8 cellular contexts compared by ENCODE assay signal in the genomic region with DNA sequence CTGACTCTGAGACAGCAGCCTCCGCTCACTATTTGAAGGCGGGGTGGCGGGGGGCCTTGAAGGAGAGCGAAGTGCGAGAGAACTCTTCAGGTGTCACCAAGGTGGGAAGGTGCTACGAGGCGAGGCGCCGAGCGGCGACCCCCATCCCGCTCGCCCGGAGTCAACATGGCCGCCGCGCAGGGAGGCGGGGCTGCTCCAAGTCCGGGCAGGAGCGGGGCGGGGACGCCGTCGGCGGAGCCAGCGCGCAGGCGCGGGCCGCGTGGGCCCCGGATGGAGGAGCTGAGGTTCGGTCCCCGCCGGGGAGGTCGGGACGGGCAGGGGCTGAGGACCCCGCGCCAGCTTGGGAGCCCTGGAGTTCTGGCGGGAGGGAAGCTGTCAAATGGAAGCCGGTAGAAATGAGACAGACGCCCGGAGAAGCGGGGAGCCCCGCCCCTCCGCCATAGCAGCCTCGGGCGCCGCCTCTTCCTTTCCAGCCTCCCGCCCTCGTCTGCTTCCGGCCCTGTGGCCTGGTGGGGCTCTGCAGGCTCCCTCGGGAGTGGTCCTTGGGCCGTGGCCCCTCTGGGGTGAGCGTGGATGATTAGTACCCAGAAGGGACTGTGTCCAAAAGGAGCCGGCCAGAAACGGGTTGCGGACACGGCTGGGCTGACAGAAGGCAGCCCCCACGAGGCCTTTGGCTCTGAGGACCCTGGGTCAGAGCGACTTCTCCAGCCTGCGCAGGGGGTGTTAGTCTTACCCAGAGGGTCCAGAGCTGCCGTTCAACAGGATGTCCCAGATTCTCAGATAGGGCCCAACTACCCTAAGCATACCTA. TPM values are rescaled to one million over a fixed set of nuclear protein-coding genes. Genes with fewer than 3 reads are reported as not detected.
DNase-seq lines count a peak whose midpoint lies in the region; ATAC-seq and TF ChIP-seq lines count a peak whose summit lies in the region.

TSS of gene PIGV (plus strand) at position 245 of the 809 bp plus-strand sequence. CDS start 2,866 bp downstream, outside the sequence.

- H3K4me1 Mint-ChIP-seq in T-cell = peaks cover 71 to 79% (median 73%) of the 10 kb centered on the region in 3 donors

- peaks cover 77% of the 10 kb centered on the region for H3K4me1 ChIP-seq in adipocyte (ENCODE audit: control insufficient read depth, insufficient read depth, low read length)
- H3K4me1 ChIP-seq in prostate gland (replicated peaks) = peaks cover 12% of the 10 kb centered on the region

- H3K36me3 ChIP-seq in adipocyte (ENCODE audit: control insufficient read depth, insufficient read depth, low read length, severe bottlenecking) (peaks cover under 1% of the 10 kb centered on the region), prostate gland (no peaks in the 10 kb centered on the region)

- DNase-seq in NCI-H1417 treated with DMSO at 0.1 percent for 48 hours (lab: John Stamatoyannopoulos, UW) (peak; percentile 42), T-cell (peak; percentile 68 to 90 (median 82)), adipocyte (ENCODE audit: low read depth) (peak; percentile 91), left cardiac atrium (peak; percentile 91), prostate gland (ENCODE audit: low spot score) (peak; percentile 79), ureter (ENCODE audit: low spot score) (peak; percentile 88)

- WGBS in prostate gland = under 1% methylated on average over 45 of the region's 63 CpGs

- peak; percentile 69 for TF ChIP-seq POLR2A in prostate gland (IDR thresholded peaks at IDR 0.05)

- peak within 1 kb of the TSS; percentile 52 for H3K4me3 ChIP-seq in GM12875 (ENCODE audit: low read depth, low read length)
- peak within 1 kb of the TSS; percentile 90 for H3K4me3 ChIP-seq in adipocyte (ENCODE audit: low read length)
- H3K4me3 ChIP-seq in prostate gland = peak within 1 kb of the TSS; percentile 70 to 77

- intact Hi-C loops in left cardiac atrium (cut with DNase I) = loop anchor here (2.0 to 10.0 kb wide), 4 partner anchors 36 to 283 kb away; partner anchors contain the start of gene ARID1A (in 1 of the 2)
- intact Hi-C loops in prostate gland (cut with DNase I) = loop anchor here (2.0 kb wide), 1 partner anchor 93 kb away; no protein-coding TSS in a partner anchor

- H3K9ac ChIP-seq in adipocyte (ENCODE audit: low read length) = peak within 1 kb of the TSS; percentile 99

- peak within 1 kb of the TSS; percentile 86 to 100 (median 98) for H3K4me3 Mint-ChIP-seq in T-cell

- H3K27me3 ChIP-seq in adipocyte (replicated peaks; ENCODE audit: control insufficient read depth, insufficient read depth, low read length) (no peaks in the 10 kb centered on the region), prostate gland (replicated peaks; ENCODE audit: insufficient read depth) (no peaks in the 10 kb centered on the region)

- peak within 1 kb of the TSS; percentile 99 to 100 for H3K27ac Mint-ChIP-seq in T-cell

- H3K27me3 Mint-ChIP-seq in T-cell = no peaks in the 10 kb centered on the region

- CTCF ChIA-PET in T-cell (lab: Charles Lee) = interaction anchor here (0.5 to 6.3 kb wide), 19 partner anchors 9 to 316 kb away, joined by 3 to 156 read pairs (median 6); partner anchors contain the start of gene HMGN2 (in 1 of the 2)

- POLR2A ChIA-PET in T-cell (lab: Charles Lee) = interaction anchor here in 1 of 2 donors (0.5 to 2.3 kb wide), 4 partner anchors 89 to 223 kb away, joined by 3 to 7 read pairs (median 4); no protein-coding TSS in a partner anchor

- H3K9me3 Mint-ChIP-seq in T-cell = no peaks in the 10 kb centered on the region

- peak within 1 kb of the TSS; percentile 99 for H3K27ac ChIP-seq in prostate gland

- TF ChIP-seq CTCF in GM12875 (IDR thresholded peaks at IDR 0.05; ENCODE audit: borderline replicate concordance, insufficient read depth, low read depth, low read length) (no peak), prostate gland (IDR thresholded peaks at IDR 0.05) (peak; percentile 20 to 62 (median 38))

- H3K9me3 ChIP-seq in adipocyte (ENCODE audit: control insufficient read depth, low read length) (no peaks in the 10 kb centered on the region), prostate gland (no peaks in the 10 kb centered on the region)

- peaks cover 9% of the 10 kb centered on the region for H3K36me3 Mint-ChIP-seq in T-cell

- ATAC-seq in HG02678 (IDR thresholded peaks at IDR 0.05; ENCODE audit: unreplicated experiment) = peak; percentile 74
- peak; percentile 75 to 80 (median 78) for ATAC-seq in T-cell (replicated peaks in 1 of 4)
- peak; percentile 90 to 92 for ATAC-seq in left cardiac atrium

RNA-seq across cellular contexts. Expression of gene PIGV, which starts in this region (rescaled TPM):
- total RNA-seq in T-cell = 10 to 100 TPM; 10.3 to 24.0 (median 20.3) TPM
- 1 to 10 TPM; 6.1 to 6.7 TPM for total RNA-seq in left cardiac atrium
- 10 to 100 TPM; 26.4 to 32.4 TPM for total RNA-seq in prostate gland
- 17.0 TPM for total RNA-seq in ureter

Comparison
In these comparisons a context has a peak if more than half of its experiments do, and no peak if none do; other contexts are left out.
1. Peak in every context shown above with its lines: DNase-seq, ATAC-seq, H3K4me3 ChIP-seq and H3K27ac ChIP-seq.